ENCODE assay signal across 10 cellular contexts in genomic region chr9:131421691-131422090, GRCh38. TPM values are rescaled to one million over a fixed set of nuclear protein-coding genes. Genes with fewer than 3 reads are reported as not detected.
DNase-seq lines count a peak whose midpoint lies in the region; ATAC-seq and TF ChIP-seq lines count a peak whose summit lies in the region.
"Had no signal": no experiment of that assay in that cellular context is flagged by ENCODE, and none has a peak within 500 bp of the region (broad histone marks: within the 10 kb centered on the region; RNA-seq: fewer than 3 reads in every experiment).

No MANE protein-coding gene starts in this region.

- no peaks in the 10 kb centered on the region for H3K36me3 ChIP-seq in breast epithelium
- peaks cover 2% of the 10 kb centered on the region for H3K36me3 ChIP-seq in mesendoderm (ENCODE audit: control insufficient read depth, insufficient read depth, low read length)
- H3K36me3 ChIP-seq in subcutaneous abdominal adipose tissue (ENCODE audit: control insufficient read depth in 5 of 5, insufficient read depth in 5 of 5, low read length in 5 of 5) = peaks cover 0 to 4% (median 0%) of the 10 kb centered on the region in 5 donors

- peaks cover 7% of the 10 kb centered on the region for H3K79me1 ChIP-seq in mesendoderm (ENCODE audit: low read length)

- H3K27me3 Mint-ChIP-seq in activated T-cell treated with anti-CD3 and anti-CD28 coated beads, Interleukin-2, amount 50 U/mL, for 4 hours (ENCODE audit: low read depth) = no peaks in the 10 kb centered on the region
- H3K27me3 Mint-ChIP-seq in activated T-cell treated with anti-CD3 and anti-CD28 coated beads, Interleukin-2, amount 50 U/mL, for 72 hours (ENCODE audit: low read depth) = no peaks in the 10 kb centered on the region
- H3K27me3 Mint-ChIP-seq: activated CD4-positive, alpha-beta memory T cell treated with anti-CD3 and anti-CD28 coated beads, Interleukin-2, amount 10 ng/mL, durations not matched to agents 7 days and 5 days had no signal

- H3K27ac Mint-ChIP-seq in activated T-cell treated with anti-CD3 and anti-CD28 coated beads, Interleukin-2, amount 50 U/mL, for 72 hours = no peak overlapping the region

- WGBS in mesendoderm (ENCODE audit: extremely low coverage, insufficient coverage, low lambda C conversion rate) = no CpG with 5 or more reads among the region's 8 CpGs

- no peak overlapping the region for H2AK5ac ChIP-seq in mesendoderm (ENCODE audit: low read length)

- H3K9me3 ChIP-seq in breast epithelium (no peaks in the 10 kb centered on the region), subcutaneous abdominal adipose tissue (ENCODE audit: control insufficient read depth in 5 of 5, low read length in 5 of 5) (no peaks in the 10 kb centered on the region)

- H3K9ac ChIP-seq in mesendoderm (ENCODE audit: low read length) (no peak overlapping the region), subcutaneous abdominal adipose tissue (ENCODE audit: low read length in 5 of 5) (peak overlapping the region in 2 of 5 donors; percentile 21 to 39)

- H3K18ac ChIP-seq in mesendoderm (ENCODE audit: low read length) = no peak overlapping the region

- peak overlapping the region; percentile 3 for H3K56ac ChIP-seq in mesendoderm (ENCODE audit: low read length)

- TF ChIP-seq CTCF in breast epithelium (IDR thresholded peaks at IDR 0.05) = no peak

- H3K9me3 Mint-ChIP-seq in activated T-cell treated with anti-CD3 and anti-CD28 coated beads, Interleukin-2, amount 50 U/mL, for 4 hours = no peaks in the 10 kb centered on the region
- H3K9me3 Mint-ChIP-seq in activated T-cell treated with anti-CD3 and anti-CD28 coated beads, Interleukin-2, amount 50 U/mL, for 72 hours = no peaks in the 10 kb centered on the region
- H3K9me3 Mint-ChIP-seq: activated CD4-positive, alpha-beta memory T cell treated with anti-CD3 and anti-CD28 coated beads, Interleukin-2, amount 10 ng/mL, durations not matched to agents 7 days and 5 days had no signal

- H3K4me3 ChIP-seq in breast epithelium (no peak overlapping the region), mesendoderm (ENCODE audit: low read length) (no peak overlapping the region), subcutaneous abdominal adipose tissue (ENCODE audit: low read depth in 1 of 5, low read length in 5 of 5) (no peak overlapping the region)

- H3K4me1 Mint-ChIP-seq in activated T-cell treated with anti-CD3 and anti-CD28 coated beads, Interleukin-2, amount 50 U/mL, for 4 hours (ENCODE audit: low read depth) = peaks cover 76% of the 10 kb centered on the region
- H3K4me1 Mint-ChIP-seq in activated T-cell treated with anti-CD3 and anti-CD28 coated beads, Interleukin-2, amount 50 U/mL, for 72 hours (ENCODE audit: low read depth) = peaks cover 65% of the 10 kb centered on the region

- no peak for DNase-seq in activated T-cell treated with anti-CD3 and anti-CD28 coated beads, Interleukin-2, amount 50 U/mL, for 4 hours
- DNase-seq in activated T-cell treated with anti-CD3 and anti-CD28 coated beads, Interleukin-2, amount 50 U/mL, for 72 hours = no peak
- DNase-seq in breast epithelium (ENCODE audit: low spot score in 2 of 2) (no peak), mesendoderm (no peak), DMS53 treated with DMSO at 0.1 percent for 48 hours (lab: John Stamatoyannopoulos, UW; ENCODE audit: unreplicated experiment) (no peak), glomerular visceral epithelial cell (ENCODE audit: extremely low spot score) (no peak), NCI-H446 treated with DMSO at 0.1 percent for 48 hours (lab: John Stamatoyannopoulos, UW) (no peak)
- DNase-seq: activated CD4-positive, alpha-beta memory T cell treated with anti-CD3 and anti-CD28 coated beads, Interleukin-2, amount 10 ng/mL, durations not matched to agents 7 days and 5 days; NCI-H748 treated with DMSO at 0.1 percent for 48 hours had no signal

- H3K4me1 ChIP-seq in breast epithelium = peaks cover 17 to 64% of the 10 kb centered on the region in 2 donors
- peaks cover 22% of the 10 kb centered on the region for H3K4me1 ChIP-seq in mesendoderm (ENCODE audit: control insufficient read depth, low read depth, low read length)
- H3K4me1 ChIP-seq in subcutaneous abdominal adipose tissue (ENCODE audit: control insufficient read depth in 5 of 5, insufficient read depth in 5 of 5, low read length in 5 of 5) = peaks cover 30 to 87% (median 73%) of the 10 kb centered on the region in 5 donors

- H3K4ac ChIP-seq in mesendoderm (ENCODE audit: low read depth, low read length) = no peak overlapping the region

- intact Hi-C loops in breast epithelium (cut with DNase I; ENCODE audit: low total_unique reads) = no loop called here

- H2BK15ac ChIP-seq in mesendoderm (replicated peaks; ENCODE audit: low read depth) = no peak overlapping the region

- no peak overlapping the region for H4K8ac ChIP-seq in mesendoderm (ENCODE audit: low read depth, low read length)

- H3K23ac ChIP-seq in mesendoderm (ENCODE audit: low read length) = no peak overlapping the region

- H3K36me3 Mint-ChIP-seq in activated T-cell treated with anti-CD3 and anti-CD28 coated beads, Interleukin-2, amount 50 U/mL, for 4 hours (ENCODE audit: insufficient read depth) = peaks cover 15% of the 10 kb centered on the region
- H3K36me3 Mint-ChIP-seq in activated T-cell treated with anti-CD3 and anti-CD28 coated beads, Interleukin-2, amount 50 U/mL, for 72 hours (ENCODE audit: insufficient read depth in 2 of 2) = peaks cover 8 to 9% of the 10 kb centered on the region in 2 donors

- H3K27ac ChIP-seq in breast epithelium (peak overlapping the region; percentile 77 to 85), mesendoderm (ENCODE audit: low read depth, low read length) (no peak overlapping the region), subcutaneous abdominal adipose tissue (ENCODE audit: low read depth, low read length) (peak overlapping the region; percentile 63)

- H3K79me2 ChIP-seq in mesendoderm (ENCODE audit: control insufficient read depth, insufficient read depth, low read length) = peaks cover 96% of the 10 kb centered on the region

- TF ChIP-seq POLR2A in breast epithelium (IDR thresholded peaks at IDR 0.05) = no peak

- H3K4me3 Mint-ChIP-seq in activated T-cell treated with anti-CD3 and anti-CD28 coated beads, Interleukin-2, amount 50 U/mL, for 4 hours = peak overlapping the region; percentile 4
- peak overlapping the region in 1 of 2 donors; percentile 17 for H3K4me3 Mint-ChIP-seq in activated T-cell treated with anti-CD3 and anti-CD28 coated beads, Interleukin-2, amount 50 U/mL, for 72 hours
- H3K4me3 Mint-ChIP-seq: activated CD4-positive, alpha-beta memory T cell treated with anti-CD3 and anti-CD28 coated beads, Interleukin-2, amount 10 ng/mL, durations not matched to agents 7 days and 5 days had no signal

- no peak for ATAC-seq in activated T-cell treated with anti-CD3 and anti-CD28 coated beads, Interleukin-2, amount 50 U/mL, for 4 hours
- ATAC-seq in activated T-cell treated with anti-CD3 and anti-CD28 coated beads, Interleukin-2, amount 50 U/mL, for 72 hours (replicated peaks in 1 of 2) = no peak

- no peak overlapping the region for H2BK120ac ChIP-seq in mesendoderm (ENCODE audit: low read depth, low read length)

- H3K4me2 ChIP-seq in mesendoderm (ENCODE audit: low read length) = no peak overlapping the region

- H2BK5ac ChIP-seq in mesendoderm (ENCODE audit: low read length) = no peak overlapping the region

- H3K27me3 ChIP-seq in breast epithelium = no peaks in the 10 kb centered on the region
- H3K27me3 ChIP-seq in mesendoderm (ENCODE audit: insufficient read depth, low read length, poor library complexity) = no peaks in the 10 kb centered on the region
- no peaks in the 10 kb centered on the region for H3K27me3 ChIP-seq in subcutaneous abdominal adipose tissue (ENCODE audit: control insufficient read depth in 5 of 5, insufficient read depth in 4 of 5, low read length in 5 of 5)

- H4K5ac ChIP-seq in mesendoderm (ENCODE audit: low read length) = no peak overlapping the region

RNA-seq across cellular contexts. Expression of gene PRRC2B, which starts 27.8 kb away (rescaled TPM):
- 100 to 1,000 TPM in 1 of 3 donors, 10 to 100 TPM in 2; 89.7 to 102 (median 92.2) TPM for total RNA-seq in activated T-cell treated with anti-CD3 and anti-CD28 coated beads, Interleukin-2, amount 50 U/mL, for 4 hours
- 100 to 1,000 TPM; 179 to 214 TPM for total RNA-seq in activated T-cell treated with anti-CD3 and anti-CD28 coated beads, Interleukin-2, amount 50 U/mL, for 72 hours
- 100 to 1,000 TPM in 2 of 3 donors, 10 to 100 TPM in 1; 95.9 to 143 (median 102) TPM for total RNA-seq in breast epithelium
- 62.7 TPM for polyA plus RNA-seq in mesendoderm (2013, experiment 1 of 2)
- 70.0 TPM for polyA plus RNA-seq in mesendoderm (2013, experiment 2 of 2)
